ENCODE assay signal across 8 cellular contexts in genomic region chr3:149273096-149273751, GRCh38. TPM values are rescaled to one million over a fixed set of nuclear protein-coding genes. Genes with fewer than 3 reads are reported as not detected.
DNase-seq lines count a peak whose midpoint lies in the region; ATAC-seq, FAIRE-seq and TF ChIP-seq lines count a peak whose summit lies in the region.

No MANE protein-coding gene starts in this region.

- no peaks in the 10 kb centered on the region for H3F3A ChIP-seq in OCI-LY1 (ENCODE audit: insufficient read depth, low read length)

- H3K4me1 ChIP-seq in ACC112 (ENCODE audit: control insufficient read depth, insufficient read depth, low read length, unreplicated experiment): peaks cover 21% of the 10 kb centered on the region
- peaks cover 13% of the 10 kb centered on the region for H3K4me1 ChIP-seq in OCI-LY1 (ENCODE audit: insufficient read depth, low read length, severe bottlenecking)
- no peaks in the 10 kb centered on the region for H3K4me1 ChIP-seq in kidney (ENCODE audit: control insufficient read depth in 1 of 2, insufficient read depth in 1 of 2, low read depth in 1 of 2, low read length in 2 of 2)

- H3K4me3 ChIP-seq in ACC112 (ENCODE audit: low read depth, low read length): no peak overlapping the region
- no peak overlapping the region for H3K4me3 ChIP-seq in OCI-LY1 (ENCODE audit: low read depth, low read length, poor library complexity, severe bottlenecking)
- H3K4me3 ChIP-seq in cardiac fibroblast (replicated peaks in 1 of 2; ENCODE audit: low read depth in 2 of 2, low read length in 2 of 2): no peak overlapping the region
- H3K4me3 ChIP-seq in kidney (ENCODE audit: low read length in 2 of 2): no peak overlapping the region

- no peaks in the 10 kb centered on the region for H3K9me3 ChIP-seq in OCI-LY1 (ENCODE audit: low read length)
- no peaks in the 10 kb centered on the region for H3K9me3 ChIP-seq in kidney (ENCODE audit: control insufficient read depth in 1 of 2, low read length in 2 of 2)

- H3K36me3 ChIP-seq in ACC112 (ENCODE audit: insufficient read depth, low read length) (no peaks in the 10 kb centered on the region), OCI-LY1 (ENCODE audit: insufficient read depth, low read length) (no peaks in the 10 kb centered on the region), kidney (ENCODE audit: control insufficient read depth in 1 of 2, insufficient read depth in 2 of 2, low read length in 2 of 2) (no peaks in the 10 kb centered on the region)

- no peaks in the 10 kb centered on the region for H3K9me3 Mint-ChIP-seq in stimulated activated naive CD8-positive, alpha-beta T cell treated with anti-CD3 and anti-CD28 coated beads, Interleukin-15, amount 100 ng/mL, for 72 hours

- H3K9ac ChIP-seq in OCI-LY1 (ENCODE audit: low read length) (no peak overlapping the region), kidney (ENCODE audit: low read length in 2 of 2) (no peak overlapping the region)

- TF ChIP-seq CTCF in OCI-LY1 (IDR thresholded peaks at IDR 0.05; ENCODE audit: low read length): peak; percentile 100
- TF ChIP-seq CTCF in cardiac fibroblast (IDR thresholded peaks at IDR 0.05; ENCODE audit: low read depth, low read length): peak; percentile 92
- peak; percentile 99 for TF ChIP-seq CTCF in kidney (IDR thresholded peaks at IDR 0.05; ENCODE audit: borderline replicate concordance, extremely low read depth, insufficient read depth)

- no peak overlapping the region for H3K4me3 Mint-ChIP-seq in stimulated activated naive CD8-positive, alpha-beta T cell treated with anti-CD3 and anti-CD28 coated beads, Interleukin-15, amount 100 ng/mL, for 72 hours

- peak; percentile 40 for DNase-seq in GM04503 (ENCODE audit: low read depth)
- peak; percentile 89 for DNase-seq in HCEC 1CT
- DNase-seq in LHCN-M2 (ENCODE audit: low read depth): peak; percentile 87
- peak; percentile 93 to 94 for DNase-seq in cardiac fibroblast (ENCODE audit: low read depth in 2 of 2)
- no peak for DNase-seq in kidney
- peak; percentile 11 to 30 for DNase-seq in stimulated activated naive CD8-positive, alpha-beta T cell treated with anti-CD3 and anti-CD28 coated beads, Interleukin-15, amount 100 ng/mL, for 72 hours

- FAIRE-seq in kidney (lab: Jason Lieb, UNC): peak; percentile 99

- no peaks in the 10 kb centered on the region for H3K9me2 ChIP-seq in OCI-LY1 (ENCODE audit: low read depth, low read length)

- H3K27me3 ChIP-seq in ACC112 (ENCODE audit: insufficient read depth, low read length) (no peaks in the 10 kb centered on the region), OCI-LY1 (ENCODE audit: insufficient read depth, low read length) (no peaks in the 10 kb centered on the region)

- H3K27me3 Mint-ChIP-seq in stimulated activated naive CD8-positive, alpha-beta T cell treated with anti-CD3 and anti-CD28 coated beads, Interleukin-15, amount 100 ng/mL, for 72 hours: no peaks in the 10 kb centered on the region

- H3K27ac ChIP-seq in ACC112 (ENCODE audit: low read depth, low read length) (no peak overlapping the region), OCI-LY1 (ENCODE audit: low read depth, low read length, poor library complexity, severe bottlenecking) (no peak overlapping the region), kidney (ENCODE audit: low read depth in 2 of 2, low read length in 2 of 2) (no peak overlapping the region)

- H3K4me2 ChIP-seq in OCI-LY1 (ENCODE audit: low read length): no peak overlapping the region

- no peak overlapping the region for H3K27ac Mint-ChIP-seq in stimulated activated naive CD8-positive, alpha-beta T cell treated with anti-CD3 and anti-CD28 coated beads, Interleukin-15, amount 100 ng/mL, for 72 hours

- peak; percentile 80 for ATAC-seq in stimulated activated naive CD8-positive, alpha-beta T cell treated with anti-CD3 and anti-CD28 coated beads, Interleukin-15, amount 100 ng/mL, for 72 hours

- intact Hi-C loops in kidney (cut with DNase I): loop anchor here (2.0 to 10.0 kb wide), 2 partner anchors 152 to 318 kb away; no protein-coding TSS in a partner anchor

- peaks cover 8% of the 10 kb centered on the region for H3K4me1 Mint-ChIP-seq in stimulated activated naive CD8-positive, alpha-beta T cell treated with anti-CD3 and anti-CD28 coated beads, Interleukin-15, amount 100 ng/mL, for 72 hours

- H3K79me2 ChIP-seq in ACC112 (ENCODE audit: control insufficient read depth, insufficient read depth, low read length, unreplicated experiment) (no peaks in the 10 kb centered on the region), OCI-LY1 (ENCODE audit: insufficient read depth, low read length) (no peaks in the 10 kb centered on the region)

- no peaks in the 10 kb centered on the region for H4K20me1 ChIP-seq in OCI-LY1 (ENCODE audit: insufficient read depth, low read length)

- H2AFZ ChIP-seq in ACC112 (ENCODE audit: low read length, unreplicated experiment) (peak overlapping the region; percentile 58), OCI-LY1 (ENCODE audit: low read length) (peak overlapping the region; percentile 91)

RNA-seq across cellular contexts. Expression of gene CP, which starts 51.6 kb away (rescaled TPM):
- total RNA-seq in LHCN-M2 (2014; rRNA removed) (0.06 TPM in 1 of 2 replicates, not detected in the other), kidney (72.1 TPM)
- 0.07 TPM for polyA plus RNA-seq in LHCN-M2 (2012)
- polyA plus RNA-seq in kidney (ENCODE audit: insufficient read depth, low read depth, low replicate concordance): 5.3 TPM

Comparison
In these comparisons a context has a peak if more than half of its experiments do, and no peak if none do; other contexts are left out.
1. RNA of gene CP, which starts 51.6 kb away (total RNA-seq): 72.1 TPM in kidney (single experiment); 0.06 TPM in LHCN-M2; every median in the first group is over 10 times any median in the second.
2. Peak in every context shown above with its lines, with median percentiles within 50 percentile points of each other: CTCF ChIP-seq.